Comparison of ENCODE assay signal across 22 cellular contexts in genomic region chr2:100033976-100034375, GRCh38.
A peak's percentile ranks its signal among the peaks of the same experiment; 100 is the strongest.
DNase-seq lines count a peak whose midpoint lies in the region; TF ChIP-seq lines count a peak whose summit lies in the region.
"Had no signal": no experiment of that assay in that cellular context is flagged by ENCODE, and none has a peak within 500 bp of the region (broad histone marks: within the 10 kb centered on the region; RNA-seq: fewer than 3 reads in every experiment).

No MANE protein-coding gene starts in this region.

- H3K9ac ChIP-seq in adipocyte (ENCODE audit: low read length): no peak overlapping the region
- H3K9ac ChIP-seq in neural cell (ENCODE audit: low read length): no peak overlapping the region
- H3K9ac ChIP-seq: BLaER1 treated with 17β-estradiol and CSF1 and Interleukin-3, amounts not matched to agents 10 nM and 100 nM had no signal

- H3K9me3 ChIP-seq in adipocyte (ENCODE audit: control insufficient read depth, low read length) (no peaks in the 10 kb centered on the region), neural cell (ENCODE audit: low read length) (no peaks in the 10 kb centered on the region)
- H3K9me3 ChIP-seq: A549 had no signal

- H3K4me1 Mint-ChIP-seq in activated naive CD4-positive, alpha-beta T cell treated with anti-CD3 and anti-CD28 coated beads, Interleukin-2, amount 10 ng/mL, durations not matched to agents 7 days and 5 days: no peaks in the 10 kb centered on the region
- H3K4me1 Mint-ChIP-seq: CD8-positive, alpha-beta memory T cell had no signal

- no peaks in the 10 kb centered on the region for H3K79me2 ChIP-seq in neural cell (replicated peaks; ENCODE audit: insufficient read depth, low read length)

- H3K36me3 Mint-ChIP-seq in activated naive CD4-positive, alpha-beta T cell treated with anti-CD3 and anti-CD28 coated beads, Interleukin-2, amount 10 ng/mL, durations not matched to agents 7 days and 5 days: no peaks in the 10 kb centered on the region
- H3K36me3 Mint-ChIP-seq: CD4-positive, alpha-beta memory T cell; CD4-positive, CD25-positive, alpha-beta regulatory T cell; CD8-positive, alpha-beta memory T cell had no signal

- no peaks in the 10 kb centered on the region for H3K36me3 ChIP-seq in adipocyte (ENCODE audit: control insufficient read depth, insufficient read depth, low read length, severe bottlenecking)
- H3K36me3 ChIP-seq in neural cell (ENCODE audit: insufficient read depth, low read length): no peaks in the 10 kb centered on the region

- peak; percentile 67 for DNase-seq in adipocyte (ENCODE audit: low read depth)
- DNase-seq in activated naive CD4-positive, alpha-beta T cell treated with anti-CD3 and anti-CD28 coated beads, Interleukin-2, amount 10 ng/mL, durations not matched to agents 7 days and 5 days: no peak
- no peak for DNase-seq in CD1c-positive myeloid dendritic cell (ENCODE audit: extremely low spot score)
- DNase-seq in foreskin fibroblast: no peak
- DNase-seq: AML-193; CD4-positive, alpha-beta memory T cell; CD4-positive, CD25-positive, alpha-beta regulatory T cell; CD8-positive, alpha-beta memory T cell; COR-L47; DMS 273 treated with DMSO at 0.1 percent for 48 hours; DMS153; DMS53; DMS79; DND-41; EL; GDM1 had no signal

- no peak overlapping the region for H3K4me3 ChIP-seq in adipocyte (ENCODE audit: low read length)
- no peak overlapping the region for H3K4me3 ChIP-seq in neural cell (ENCODE audit: low read length)
- H3K4me3 ChIP-seq in foreskin fibroblast (ENCODE audit: low read depth in 1 of 2, low read length in 2 of 2): no peak overlapping the region
- H3K4me3 ChIP-seq: A549; BLaER1 treated with 17β-estradiol and CSF1 and Interleukin-3, amounts not matched to agents 10 nM and 100 nM; GM12878 had no signal

- no peaks in the 10 kb centered on the region for H3K4me1 ChIP-seq in adipocyte (ENCODE audit: control insufficient read depth, insufficient read depth, low read length)
- H3K4me1 ChIP-seq: A549 had no signal

- no peak overlapping the region for H3K4me2 ChIP-seq in neural cell (ENCODE audit: low read length)
- H3K4me2 ChIP-seq: A549; BLaER1 treated with 17β-estradiol and CSF1 and Interleukin-3, amounts not matched to agents 10 nM and 100 nM had no signal

- no peak for TF ChIP-seq RAD21 in neural cell (conservative IDR thresholded peaks at IDR 0.05)

- no peaks in the 10 kb centered on the region for H3F3A ChIP-seq in neural cell (ENCODE audit: insufficient read depth, low read length, poor library complexity, severe bottlenecking)

- no peak overlapping the region for H3K27ac ChIP-seq in neural cell (ENCODE audit: low read length)
- H3K27ac ChIP-seq: A549; BLaER1 treated with 17β-estradiol and CSF1 and Interleukin-3, amounts not matched to agents 10 nM and 100 nM; C4-2B had no signal

- TF ChIP-seq EP300 in neural cell (conservative IDR thresholded peaks at IDR 0.05; ENCODE audit: poor library complexity, severe bottlenecking): peak; percentile 56

- no peaks in the 10 kb centered on the region for H3K9me2 ChIP-seq in neural cell (ENCODE audit: insufficient read depth, low read length)

- no peaks in the 10 kb centered on the region for H4K20me1 ChIP-seq in neural cell (ENCODE audit: insufficient read depth)

- H3K4me3 Mint-ChIP-seq in activated naive CD4-positive, alpha-beta T cell treated with anti-CD3 and anti-CD28 coated beads, Interleukin-2, amount 10 ng/mL, durations not matched to agents 7 days and 5 days: no peak overlapping the region
- H3K4me3 Mint-ChIP-seq: B cell; CD4-positive, alpha-beta memory T cell; CD4-positive, CD25-positive, alpha-beta regulatory T cell; CD8-positive, alpha-beta memory T cell had no signal

- CTCF ChIA-PET in activated naive CD4-positive, alpha-beta T cell treated with anti-CD3 and anti-CD28 coated beads, Interleukin-2, amount 10 ng/mL, durations not matched to agents 7 days and 5 days (lab: Charles Lee): interaction anchor here (0.6 kb wide), 1 partner anchor 27 kb away, joined by 4 read pairs; no protein-coding TSS in a partner anchor

- no peak for TF ChIP-seq CTCF in neural cell (IDR thresholded peaks at IDR 0.05; ENCODE audit: poor library complexity, severe bottlenecking)
- TF ChIP-seq CTCF in foreskin fibroblast (IDR thresholded peaks at IDR 0.05; ENCODE audit: low read depth, low read length): no peak

- no peaks in the 10 kb centered on the region for H3K27me3 Mint-ChIP-seq in activated naive CD4-positive, alpha-beta T cell treated with anti-CD3 and anti-CD28 coated beads, Interleukin-2, amount 10 ng/mL, durations not matched to agents 7 days and 5 days
- H3K27me3 Mint-ChIP-seq: B cell; CD4-positive, alpha-beta memory T cell; CD4-positive, CD25-positive, alpha-beta regulatory T cell; CD8-positive, alpha-beta memory T cell had no signal

- no peaks in the 10 kb centered on the region for H3K9me3 Mint-ChIP-seq in activated naive CD4-positive, alpha-beta T cell treated with anti-CD3 and anti-CD28 coated beads, Interleukin-2, amount 10 ng/mL, durations not matched to agents 7 days and 5 days

- H3K27ac Mint-ChIP-seq in activated naive CD4-positive, alpha-beta T cell treated with anti-CD3 and anti-CD28 coated beads, Interleukin-2, amount 10 ng/mL, durations not matched to agents 7 days and 5 days: no peak overlapping the region
- H3K27ac Mint-ChIP-seq: B cell; CD4-positive, alpha-beta memory T cell; CD4-positive, CD25-positive, alpha-beta regulatory T cell; CD8-positive, alpha-beta memory T cell had no signal

- H3K27me3 ChIP-seq in adipocyte (replicated peaks; ENCODE audit: control insufficient read depth, insufficient read depth, low read length) (peaks cover 3% of the 10 kb centered on the region), neural cell (ENCODE audit: insufficient read depth, low read depth, low read length) (no peaks in the 10 kb centered on the region)
- H3K27me3 ChIP-seq: BLaER1 treated with 17β-estradiol and CSF1 and Interleukin-3, amounts not matched to agents 10 nM and 100 nM had no signal

- no peak overlapping the region for H2AFZ ChIP-seq in neural cell (ENCODE audit: low read depth, low read length)

TF ChIP-seq in neural cell, 6 proteins besides CTCF, POLR2A, EP300 and RAD21:
- peak; percentile 14 for TF ChIP-seq POLR2AphosphoS5 (IDR thresholded peaks at IDR 0.05)
- no peak for TF ChIP-seq MXI1 (conservative IDR thresholded peaks at IDR 0.05; ENCODE audit: poor library complexity, severe bottlenecking)
